1 cellular context compared by ENCODE assay signal in genomic region chr15:74584779-74585178, GRCh38.
A peak's percentile ranks its signal among the peaks of the same experiment; 100 is the strongest.
TF ChIP-seq lines count a peak whose summit lies in the region.

No MANE protein-coding gene starts in this region.

TF ChIP-seq in K562, 482 proteins besides CTCF, POLR2A, EP300 and RAD21 (continued from another document and continues in another):
- TF ChIP-seq ZBTB33 (CRISPR knock-in tag; IDR thresholded peaks at IDR 0.05) = no peak
- 0 out of 2 replicates have a peak, but pooled peaks have one; percentile 27 for TF ChIP-seq JUND (IDR thresholded peaks at IDR 0.05; ENCODE audit: borderline replicate concordance, low read depth, low read length)
- peak; percentile 43; the same call in 1 of the 3 replicates for TF ChIP-seq JUND (tag; IDR thresholded peaks at IDR 0.05; ENCODE audit: borderline replicate concordance, low read depth, low read length)
- TF ChIP-seq HNRNPL (IDR thresholded peaks at IDR 0.05; ENCODE audit: low read depth, low read length) = no peak
- peak; percentile 98 for TF ChIP-seq PKNOX1 (IDR thresholded peaks at IDR 0.05)
- no peak for TF ChIP-seq FOXK1 (CRISPR knock-in tag; IDR thresholded peaks at IDR 0.05; ENCODE audit: borderline replicate concordance)
- TF ChIP-seq DPF2 (IDR thresholded peaks at IDR 0.05) = peak; percentile 46; the same call in 1 of the 2 replicates
- TF ChIP-seq TAL1 (IDR thresholded peaks at IDR 0.05) = peak; percentile 49
- peak; percentile 84 for TF ChIP-seq CBFA2T3 (IDR thresholded peaks at IDR 0.05)
- no peak for TF ChIP-seq CAMTA2 (CRISPR knock-in tag; conservative IDR thresholded peaks at IDR 0.05)
- 0 out of 2 replicates have a peak, but pooled peaks have one; percentile 15 for TF ChIP-seq FOXM1 (IDR thresholded peaks at IDR 0.05; ENCODE audit: low read depth)
- no peak for TF ChIP-seq FOXM1 (CRISPR knock-in tag; IDR thresholded peaks at IDR 0.05; ENCODE audit: low read depth)
- TF ChIP-seq TSC22D4 (tag; IDR thresholded peaks at IDR 0.05) = no peak
- TF ChIP-seq ZNF668 (CRISPR knock-in tag; IDR thresholded peaks at IDR 0.05) = no peak
- no peak for TF ChIP-seq USF2 (CRISPR knock-in tag; IDR thresholded peaks at IDR 0.05)
- TF ChIP-seq MTA3 (IDR thresholded peaks at IDR 0.05; ENCODE audit: borderline replicate concordance) = peak; percentile 42; the same call in 1 of the 2 replicates
- peak; percentile 44; the same call in 1 of the 2 replicates for TF ChIP-seq POLR2AphosphoS5 (IDR thresholded peaks at IDR 0.05; ENCODE audit: control insufficient read depth, insufficient read depth, low read depth, low read length)
- 0 out of 2 replicates have a peak, but pooled peaks have one; percentile 12 for TF ChIP-seq MTA2 (IDR thresholded peaks at IDR 0.05; ENCODE audit: low read depth)
- peak; percentile 95 for TF ChIP-seq KDM1A (IDR thresholded peaks at IDR 0.05)
- no peak for TF ChIP-seq ZNF282 (CRISPR knock-in tag; IDR thresholded peaks at IDR 0.05)
- peak; percentile 71 for TF ChIP-seq CBFA2T2 (conservative IDR thresholded peaks at IDR 0.05)
- TF ChIP-seq HDAC2 (IDR thresholded peaks at IDR 0.05) = peak; percentile 79; the same call in 1 of the 2 replicates
- TF ChIP-seq BCL6 (CRISPR knock-in tag; IDR thresholded peaks at IDR 0.05) = peak; percentile 40; the same call in 1 of the 2 replicates
- no peak for TF ChIP-seq RBM25 (IDR thresholded peaks at IDR 0.05; ENCODE audit: low read depth, low read length, severe bottlenecking)
- no peak for TF ChIP-seq SRSF1 (IDR thresholded peaks at IDR 0.05; ENCODE audit: low read depth, low read length)
- peak; percentile 73 for TF ChIP-seq ARID1B (IDR thresholded peaks at IDR 0.05)
- peak; percentile 92 for TF ChIP-seq SOX6 (IDR thresholded peaks at IDR 0.05)
- peak; percentile 41 to 99; a peak in 3 of 4 replicates for TF ChIP-seq RCOR1 (IDR thresholded peaks at IDR 0.05; ENCODE audit: borderline replicate concordance in 1 of 2, low read depth in 2 of 2, low read length in 2 of 2)
- TF ChIP-seq CREM (IDR thresholded peaks at IDR 0.05; ENCODE audit: low read depth) = peak; percentile 26; the same call in 1 of the 2 replicates
- peak; percentile 86 for TF ChIP-seq PBX2 (CRISPR knock-in tag; IDR thresholded peaks at IDR 0.05; ENCODE audit: low read depth)
- TF ChIP-seq PBX2 (tag; conservative IDR thresholded peaks at IDR 0.05; ENCODE audit: low read depth) = peak; percentile 98
- TF ChIP-seq ZNF347 (CRISPR knock-in tag; IDR thresholded peaks at IDR 0.05; ENCODE audit: low read depth) = no peak
- no peak for TF ChIP-seq ZNF175 (CRISPR knock-in tag; IDR thresholded peaks at IDR 0.05; ENCODE audit: low read depth)
- peak; percentile 48; the same call in 1 of the 2 replicates for TF ChIP-seq NCOR1 (IDR thresholded peaks at IDR 0.05)
- TF ChIP-seq BDP1 (IDR thresholded peaks at IDR 0.05; ENCODE audit: insufficient read depth, insufficient read length) = no peak
- TF ChIP-seq SMAD4 (CRISPR knock-in tag; conservative IDR thresholded peaks at IDR 0.05) = peak; percentile 70
- no peak for TF ChIP-seq UBTF (IDR thresholded peaks at IDR 0.05; ENCODE audit: borderline replicate concordance in 1 of 2, low read depth in 2 of 2, low read length in 2 of 2)
- TF ChIP-seq POU5F1 (IDR thresholded peaks at IDR 0.05; ENCODE audit: borderline replicate concordance, low read depth, low read length, partially characterized antibody) = no peak
- peak in 1 of 3 experiments; percentile 57; a peak in 2 of 6 replicates for TF ChIP-seq ZBTB11 (CRISPR knock-in tag; IDR thresholded peaks at IDR 0.05)
- TF ChIP-seq TCF3 (CRISPR knock-in tag; IDR thresholded peaks at IDR 0.05) = peak; percentile 63
- no peak for TF ChIP-seq FOXA1 (IDR thresholded peaks at IDR 0.05; ENCODE audit: borderline replicate concordance)
- 0 out of 2 replicates have a peak, but pooled peaks have one; percentile 22 for TF ChIP-seq GATAD2A (IDR thresholded peaks at IDR 0.05)
- TF ChIP-seq ZNF318 (IDR thresholded peaks at IDR 0.05; ENCODE audit: borderline replicate concordance in 1 of 2, low read depth in 1 of 2) = no peak
- TF ChIP-seq TRIM24 (IDR thresholded peaks at IDR 0.05) = 0 out of 4 replicates have a peak, but pooled peaks of 1 of the 2 experiments have one; percentile 16
